22 cellular contexts compared by ENCODE assay signal in the genomic region with DNA sequence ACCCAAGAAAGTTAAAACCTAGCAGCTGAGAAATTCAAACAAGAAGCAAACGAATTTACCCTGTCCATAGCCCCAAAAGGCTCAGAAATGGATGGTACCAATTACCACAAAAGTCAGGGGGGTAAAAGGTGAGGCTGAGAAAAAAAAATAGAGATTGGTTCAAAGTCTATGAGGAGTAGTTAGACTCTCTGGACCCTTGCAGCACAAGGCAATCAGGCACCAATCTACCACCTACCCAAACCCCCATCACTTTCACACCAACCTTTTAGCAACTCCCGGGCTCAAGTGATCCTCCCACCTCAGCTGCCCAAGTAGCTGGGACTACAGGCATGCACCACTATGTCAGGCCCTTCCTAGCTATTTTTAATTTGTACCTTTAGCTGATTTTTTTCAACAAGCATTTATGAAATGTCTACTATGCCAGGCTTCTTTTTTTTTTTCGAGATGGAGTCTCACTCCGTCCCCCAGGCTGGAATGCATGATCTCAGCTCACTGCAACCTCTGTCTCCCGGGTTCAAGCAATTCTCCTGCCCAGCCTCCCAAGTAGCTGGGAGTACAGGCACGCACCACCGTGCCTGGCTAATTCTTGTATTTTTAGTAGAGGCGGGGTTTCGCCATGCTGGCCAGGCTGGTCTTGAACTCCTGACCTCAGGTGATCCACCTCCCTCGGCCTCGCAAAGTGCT. TPM values are rescaled to one million over a fixed set of nuclear protein-coding genes. Genes with fewer than 3 reads are reported as not detected.
A peak's percentile ranks its signal among the peaks of the same experiment; 100 is the strongest.
DNase-seq lines count a peak whose midpoint lies in the region; ATAC-seq and TF ChIP-seq lines count a peak whose summit lies in the region.
"Had no signal": no experiment of that assay in that cellular context is flagged by ENCODE, and none has a peak within 500 bp of the region (broad histone marks: within the 10 kb centered on the region; RNA-seq: fewer than 3 reads in every experiment).

No MANE protein-coding gene starts in this region.

- no peak overlapping the region for H4K8ac ChIP-seq in H9 (replicated peaks; ENCODE audit: insufficient read length, low read depth, low read length)

- intact Hi-C loops in Caco-2 (cut with micrococcal nuclease; ENCODE audit: unreplicated experiment), result no loop called here

- no peak overlapping the region for H3K18ac ChIP-seq in H9 (ENCODE audit: insufficient read length, low read depth, low read length)

- H3K4me3 Mint-ChIP-seq in Caco-2 (ENCODE audit: unreplicated experiment) (no peak overlapping the region), H9 (no peak overlapping the region), WTC11 (no peak overlapping the region), nephron progenitor cell (no peak overlapping the region)
- H3K4me3 Mint-ChIP-seq: CD4-positive, alpha-beta T cell had no signal

- H2BK20ac ChIP-seq in H9 (ENCODE audit: low read depth, low read length, poor library complexity, severe bottlenecking), result no peak overlapping the region

- no peak overlapping the region for H2BK15ac ChIP-seq in H9 (ENCODE audit: low read depth, low read length)

- DNase-seq in Caco-2 (no peak), H9 (no peak), WTC11 (ENCODE audit: low spot score) (no peak), nephron progenitor cell (no peak), AG20443 (ENCODE audit: low spot score) (no peak), NCI-H146 treated with DMSO at 0.1 percent for 48 hours (lab: John Stamatoyannopoulos, UW; ENCODE audit: unreplicated experiment) (no peak), NCI-H128 (lab: John Stamatoyannopoulos, UW; ENCODE audit: unreplicated experiment) (no peak), ureter (ENCODE audit: low spot score) (no peak)
- DNase-seq: AML-193; CD4-positive, alpha-beta T cell; MV-4-11; NCI-H1105 treated with DMSO at 0.1 percent for 48 hours; NCI-H1694; NCI-H2081 treated with DMSO at 0.1 percent for 48 hours; NCI-H446 treated with DMSO at 0.1 percent for 48 hours; NCI-H526; NCI-H82; NK-92 treated with Interleukin-12 subunit alpha and Interleukin-12 subunit beta, amount 100 ng/mL, for 24 hours; RPMI8226; SHP77; T-helper 1 cell had no signal

- no peak overlapping the region for H2BK5ac ChIP-seq in H9 (ENCODE audit: insufficient read length, low read length)

- no peaks in the 10 kb centered on the region for H3K27me3 ChIP-seq in Caco-2 (replicated peaks; ENCODE audit: control insufficient read depth, insufficient read depth, low read length)
- H3K27me3 ChIP-seq in H9 (ENCODE audit: insufficient read depth, low read length), result no peaks in the 10 kb centered on the region
- H3K27me3 ChIP-seq: BLaER1 treated with 17β-estradiol and CSF1 and Interleukin-3, amounts not matched to agents 10 nM and 100 nM had no signal

- H3K27ac ChIP-seq in H9 (ENCODE audit: insufficient read length, low read depth, low read length), result no peak overlapping the region
- H3K27ac ChIP-seq: BLaER1 treated with 17β-estradiol and CSF1 and Interleukin-3, amounts not matched to agents 10 nM and 100 nM had no signal

- H3T11ph ChIP-seq in H9 (ENCODE audit: low read length), result no peak overlapping the region

- H4K91ac ChIP-seq in H9 (ENCODE audit: insufficient read length, low read depth, low read length), result no peak overlapping the region

- no peak overlapping the region for H3K23ac ChIP-seq in H9 (ENCODE audit: insufficient read length, low read depth, low read length)

- no peak overlapping the region for H3K14ac ChIP-seq in H9 (ENCODE audit: insufficient read depth, low read length)

- H3K36me3 ChIP-seq in Caco-2 (ENCODE audit: control insufficient read depth, insufficient read depth, low read length), result no peaks in the 10 kb centered on the region; the same call in 1 of the 2 replicates

- H3K4ac ChIP-seq in H9 (ENCODE audit: low read depth, low read length), result no peak overlapping the region

- no peak overlapping the region for H3K4me2 ChIP-seq in H9 (ENCODE audit: insufficient read depth, insufficient read length, low read length)
- H3K4me2 ChIP-seq: BLaER1 treated with 17β-estradiol and CSF1 and Interleukin-3, amounts not matched to agents 10 nM and 100 nM had no signal

- no peak overlapping the region for H3K4me3 ChIP-seq in Caco-2 (ENCODE audit: low read depth, low read length)
- H3K4me3 ChIP-seq: BLaER1 treated with 17β-estradiol and CSF1 and Interleukin-3, amounts not matched to agents 10 nM and 100 nM had no signal

- no peaks in the 10 kb centered on the region for H3K9me3 ChIP-seq in Caco-2
- H3K9me3 ChIP-seq in H9 (ENCODE audit: control insufficient read depth, low read depth, low read length), result no peaks in the 10 kb centered on the region

- H2BK120ac ChIP-seq in H9 (ENCODE audit: low read depth, low read length, poor library complexity, severe bottlenecking), result no peak overlapping the region

- CTCF ChIA-PET in Caco-2 (lab: Charles Lee), result no interaction called here
- CTCF ChIA-PET in WTC11 (lab: Charles Lee), result interaction anchor here (0.5 to 1.5 kb wide), 2 partner anchors 120 to 175 kb away, joined by 3 read pairs; no protein-coding TSS in a partner anchor

- H3K27me3 Mint-ChIP-seq in Caco-2 (ENCODE audit: insufficient read depth, unreplicated experiment), result no peaks in the 10 kb centered on the region
- no peaks in the 10 kb centered on the region for H3K27me3 Mint-ChIP-seq in H9 (ENCODE audit: low read depth)
- no peaks in the 10 kb centered on the region for H3K27me3 Mint-ChIP-seq in WTC11 (ENCODE audit: low read depth)
- H3K27me3 Mint-ChIP-seq in nephron progenitor cell (ENCODE audit: low read depth, poor library complexity), result no peaks in the 10 kb centered on the region
- H3K27me3 Mint-ChIP-seq: CD4-positive, alpha-beta T cell had no signal

- no peak for ATAC-seq in WTC11

- WGBS in H9 (ENCODE audit: extremely low coverage, insufficient read length, low lambda C conversion rate), result no CpG with 5 or more reads among the region's 11 CpGs

- H3K79me1 ChIP-seq in H9 (ENCODE audit: insufficient read depth, low read depth, low read length, poor library complexity, severe bottlenecking), result peaks cover 7% of the 10 kb centered on the region

- no peak overlapping the region for H2AK5ac ChIP-seq in H9 (ENCODE audit: insufficient read length, low read length)

- POLR2A ChIA-PET in Caco-2 (lab: Charles Lee), result no interaction called here
- POLR2A ChIA-PET in WTC11 (lab: Charles Lee), result no interaction called here

- peaks cover 33% of the 10 kb centered on the region for H3K4me1 Mint-ChIP-seq in Caco-2 (ENCODE audit: low read depth, unreplicated experiment)
- H3K4me1 Mint-ChIP-seq in H9, result peaks cover 9 to 11% of the 10 kb centered on the region in 2 experiments; a peak in 3 of 4 replicates
- H3K4me1 Mint-ChIP-seq in WTC11, result peaks cover 39% of the 10 kb centered on the region
- H3K4me1 Mint-ChIP-seq in nephron progenitor cell, result no peaks in the 10 kb centered on the region

- H2BK12ac ChIP-seq in H9 (ENCODE audit: insufficient read length, low read depth, low read length), result no peak overlapping the region

- H4K20me1 ChIP-seq in H9 (ENCODE audit: control insufficient read depth, insufficient read depth, insufficient read length), result no peaks in the 10 kb centered on the region

- BruUV-seq in Caco-2 (replicated peaks; lab: Mats Ljungman, UMichigan), result no TSS peak

- TF ChIP-seq CTCF in Caco-2 (IDR thresholded peaks at IDR 0.05; ENCODE audit: insufficient read depth in 1 of 2, low read depth in 1 of 2, low read length in 1 of 2, severe bottlenecking in 1 of 2, unreplicated experiment in 1 of 2) (no peak), H9 (conservative IDR thresholded peaks at IDR 0.05) (no peak), WTC11 (IDR thresholded peaks at IDR 0.05) (no peak), nephron progenitor cell (IDR thresholded peaks at IDR 0.05) (no peak)

- no peak overlapping the region for H3K9ac ChIP-seq in H9 (ENCODE audit: extremely low read depth, insufficient read length, low read length)
- H3K9ac ChIP-seq: BLaER1 treated with 17β-estradiol and CSF1 and Interleukin-3, amounts not matched to agents 10 nM and 100 nM had no signal

- H3K23me2 ChIP-seq in H9 (ENCODE audit: insufficient read length, low read depth, low read length, poor library complexity, severe bottlenecking), result no peaks in the 10 kb centered on the region

- H4K5ac ChIP-seq in H9 (ENCODE audit: insufficient read length, low read depth, low read length), result no peak overlapping the region

- H2AFZ ChIP-seq in H9 (ENCODE audit: low read length), result no peak overlapping the region

- no peak overlapping the region for H3K56ac ChIP-seq in H9 (ENCODE audit: insufficient read length, low read depth, low read length)

- H3K9me3 Mint-ChIP-seq in Caco-2 (ENCODE audit: unreplicated experiment), result peaks cover 19% of the 10 kb centered on the region
- no peaks in the 10 kb centered on the region for H3K9me3 Mint-ChIP-seq in H9
- H3K9me3 Mint-ChIP-seq in WTC11, result peaks cover 8% of the 10 kb centered on the region
- peaks cover 1% of the 10 kb centered on the region for H3K9me3 Mint-ChIP-seq in nephron progenitor cell
- H3K9me3 Mint-ChIP-seq: CD4-positive, alpha-beta T cell had no signal

- H3K79me2 ChIP-seq in H9 (ENCODE audit: insufficient read depth, low read length), result peaks cover 13% of the 10 kb centered on the region

- H3K36me3 Mint-ChIP-seq in Caco-2 (ENCODE audit: insufficient read depth, unreplicated experiment) (peaks cover 16% of the 10 kb centered on the region), H9 (ENCODE audit: insufficient read depth in 1 of 3, low read depth in 3 of 3) (peaks cover 0 to 6% (median 0%) of the 10 kb centered on the region in 3 experiments; a peak in 1 of 7 replicates), WTC11 (peaks cover 2% of the 10 kb centered on the region; the same call in 1 of the 2 replicates), nephron progenitor cell (ENCODE audit: low read depth) (peaks cover 15% of the 10 kb centered on the region)

- H3K27ac Mint-ChIP-seq in Caco-2 (ENCODE audit: unreplicated experiment) (peak overlapping the region; percentile 32), H9 (peak overlapping the region in 2 of 3 experiments; percentile 53 to 76; a peak in 4 of 7 replicates), WTC11 (peak overlapping the region; percentile 54; the same call in 1 of the 2 replicates), nephron progenitor cell (peak overlapping the region; percentile 33)
- H3K27ac Mint-ChIP-seq: CD4-positive, alpha-beta T cell had no signal

- H3K4me1 ChIP-seq in Caco-2 (peaks cover 8% of the 10 kb centered on the region; the same call in 1 of the 2 replicates), H9 (ENCODE audit: insufficient read depth, low read length) (no peaks in the 10 kb centered on the region)

TF ChIP-seq in WTC11, 78 proteins besides CTCF, POLR2A, EP300 and RAD21 (continues in another document):
- TF ChIP-seq ZNF232 (CRISPR knock-in tag; IDR thresholded peaks at IDR 0.05), result no peak
- TF ChIP-seq ZNF263 (CRISPR knock-in tag; IDR thresholded peaks at IDR 0.05; ENCODE audit: low read depth), result no peak
- TF ChIP-seq HMGA2 (CRISPR knock-in tag; IDR thresholded peaks at IDR 0.05), result no peak
- no peak for TF ChIP-seq GRHL2 (CRISPR knock-in tag; IDR thresholded peaks at IDR 0.05; ENCODE audit: insufficient replicate concordance, severe bottlenecking)
- TF ChIP-seq ETV6 (CRISPR knock-in tag; IDR thresholded peaks at IDR 0.05), result no peak

RNA-seq across cellular contexts. Expression of gene USP32, which starts 40.8 kb away (rescaled TPM):
- total RNA-seq in Caco-2 (2022) (50.3 and 53.3 TPM in 2 replicates), H9 (2021) (73.5 and 74.7 TPM in 2 replicates), WTC11 (2021) (91.7 to 103 TPM (median 96.1 TPM) in 3 replicates), ureter (38.8 TPM)
